Comparison of ENCODE assay signal across 8 cellular contexts in genomic region chr1:35268282-35269189, GRCh38. TPM values are rescaled to one million over a fixed set of nuclear protein-coding genes. Genes with fewer than 3 reads are reported as not detected.
DNase-seq lines count a peak whose midpoint lies in the region; ATAC-seq and TF ChIP-seq lines count a peak whose summit lies in the region.

Gene ZMYM4, plus strand, starts transcription at chr1:35268709. Its CDS starts 338 bp downstream, at chr1:35269047.

- no peaks in the 10 kb centered on the region for H3K36me3 ChIP-seq in mucosa of descending colon (ENCODE audit: low read depth)

- H3K9me3 Mint-ChIP-seq in Calu3 (ENCODE audit: low read depth, unreplicated experiment): no peaks in the 10 kb centered on the region

- H3K4me1 ChIP-seq in mucosa of descending colon (ENCODE audit: low read depth): peaks cover 4% of the 10 kb centered on the region

- TF ChIP-seq CTCF in Calu3 (IDR thresholded peaks at IDR 0.05; ENCODE audit: unreplicated experiment) (no peak), mucosa of descending colon (IDR thresholded peaks at IDR 0.05) (no peak)

- H3K4me3 Mint-ChIP-seq in Calu3 (ENCODE audit: low read depth, unreplicated experiment): peak within 1 kb of the TSS; percentile 73

- peaks cover 37% of the 10 kb centered on the region for H3K4me1 Mint-ChIP-seq in Calu3 (ENCODE audit: low read depth, unreplicated experiment)

- peak; percentile 94 for DNase-seq in Calu3
- DNase-seq in HuH-7 (ENCODE audit: low spot score): peak; percentile 95
- peak; percentile 96 for DNase-seq in OCI-M1 (lab: John Stamatoyannopoulos, UW)
- peak; percentile 81 for DNase-seq in activated T-cell treated with anti-CD3 and anti-CD28 coated beads for 4 hours
- peak; percentile 91 for DNase-seq in epithelial cell of prostate (ENCODE audit: low read depth, low spot score)
- peak; percentile 91 to 95 (median 92) for DNase-seq in mucosa of descending colon
- DNase-seq in stimulated activated CD8-positive, alpha-beta memory T cell treated with anti-CD3 and anti-CD28 coated beads, Interleukin-4, amount 100 ng/mL, for 24 hours (ENCODE audit: low read depth): peak; percentile 82

- H3K36me3 Mint-ChIP-seq in Calu3 (ENCODE audit: insufficient read depth, unreplicated experiment): peaks cover 34% of the 10 kb centered on the region

- BruUV-seq in Calu3 (replicated peaks; lab: Mats Ljungman, UMichigan): no TSS peak

- CTCF ChIA-PET in Calu3 (lab: Charles Lee): interaction anchor here (0.6 to 1.0 kb wide), 2 partner anchors 11 to 40 kb away, joined by 3 to 5 read pairs; no protein-coding TSS in a partner anchor

- no peaks in the 10 kb centered on the region for H3K27me3 Mint-ChIP-seq in Calu3 (ENCODE audit: unreplicated experiment)

- H3K27ac ChIP-seq in epithelial cell of prostate: peak within 1 kb of the TSS; percentile 69

- peak within 1 kb of the TSS; percentile 91 for H3K27ac Mint-ChIP-seq in Calu3 (ENCODE audit: unreplicated experiment)

- intact Hi-C loops in Calu3 (cut with micrococcal nuclease; ENCODE audit: unreplicated experiment): loop anchor here (5.0 kb wide), 1 partner anchor 76 kb away; the partner anchor contains the start of gene SFPQ
- intact Hi-C loops in mucosa of descending colon (cut with DNase I, micrococcal nuclease): loop anchor here in 1 of 2 donors (10.0 kb wide), 1 partner anchor 414 kb away; the partner anchor contains the start of gene SMIM12

- peak; percentile 89 for ATAC-seq in GM21423 (IDR thresholded peaks at IDR 0.05; ENCODE audit: unreplicated experiment)
- peak; percentile 96 for ATAC-seq in mucosa of descending colon

- peak within 1 kb of the TSS; percentile 90 for H3K4me3 ChIP-seq in mucosa of descending colon

- no peaks in the 10 kb centered on the region for H3K9me3 ChIP-seq in mucosa of descending colon

RNA-seq across cellular contexts. Expression of gene ZMYM4, which starts in this region (rescaled TPM):
- 56.3 and 62.7 TPM in 2 replicates for total RNA-seq in Calu3 (2022)
- total RNA-seq in mucosa of descending colon: 10 to 100 TPM; 30.5 to 46.6 (median 31.6) TPM

Comparison
In these comparisons a context has a peak if more than half of its experiments do, and no peak if none do; other contexts are left out.
1. Peak in every context shown above with its lines: DNase-seq, ATAC-seq, H3K4me3 ChIP-seq and H3K27ac ChIP-seq.